16 cellular contexts compared by ENCODE assay signal in genomic region chr1:229947968-229948367, GRCh38.
"Had no signal": no experiment of that assay in that cellular context is flagged by ENCODE, and none has a peak within 500 bp of the region (broad histone marks: within the 10 kb centered on the region; RNA-seq: fewer than 3 reads in every experiment).

No MANE protein-coding gene starts in this region.

- H3K4me3 ChIP-seq: heart left ventricle, sigmoid colon, suprapubic skin had no signal

- H3K36me3 ChIP-seq: heart left ventricle, sigmoid colon, suprapubic skin had no signal

- H3K4me3 Mint-ChIP-seq: activated naive CD4-positive, alpha-beta T cell treated with anti-CD3 and anti-CD28 coated beads, Interleukin-2, amount 10 ng/mL, durations not matched to agents 7 days and 5 days; brain; nephron had no signal

- FAIRE-seq: endometrium, frontal cortex, islet of Langerhans had no signal

- H3K36me3 Mint-ChIP-seq: activated naive CD4-positive, alpha-beta T cell treated with anti-CD3 and anti-CD28 coated beads, Interleukin-2, amount 10 ng/mL, durations not matched to agents 7 days and 5 days; brain had no signal

- H3K4me1 Mint-ChIP-seq: activated naive CD4-positive, alpha-beta T cell treated with anti-CD3 and anti-CD28 coated beads, Interleukin-2, amount 10 ng/mL, durations not matched to agents 7 days and 5 days had no signal

- H3K9me3 ChIP-seq: heart left ventricle, sigmoid colon, suprapubic skin had no signal

- H3K27ac Mint-ChIP-seq: activated naive CD4-positive, alpha-beta T cell treated with anti-CD3 and anti-CD28 coated beads, Interleukin-2, amount 10 ng/mL, durations not matched to agents 7 days and 5 days; activated T-helper 2 cell treated with anti-CD3 and anti-CD28 coated beads, Interferon-gamma antibody, Interleukin-2, Interleukin-4, amounts not matched to agents 10 μg/mL and 5 μg/mL and 100 μg/mL, durations not matched to agents 14 hours and 24 hours and 36 hours; brain; nephron had no signal

- ATAC-seq: heart left ventricle; left lobe of liver; stimulated activated naive CD8-positive, alpha-beta T cell treated with anti-CD3 and anti-CD28 coated beads, Interleukin-15, Interleukin-2, amounts not matched to agents 100 U/mL and 50 U/mL, for 24 hours had no signal

- DNase-seq: activated CD4-positive, alpha-beta T cell treated with anti-CD3 and anti-CD28 coated beads, Interleukin-2, amount 50 U/mL, for 1 hour; activated naive CD4-positive, alpha-beta T cell treated with anti-CD3 and anti-CD28 coated beads, Interleukin-2, amount 10 ng/mL, durations not matched to agents 7 days and 5 days; activated T-cell treated with anti-CD3 and anti-CD28 coated beads for 4 hours; heart left ventricle; mesenchymal stem cell; sigmoid colon; stimulated activated CD4-positive, alpha-beta T cell treated with anti-CD3 and anti-CD28 coated beads, Interleukin-2, amount 100 ng/mL, for 48 hours; stimulated activated naive CD8-positive, alpha-beta T cell treated with anti-CD3 and anti-CD28 coated beads, Interleukin-15, Interleukin-2, amounts not matched to agents 100 U/mL and 50 U/mL, for 24 hours had no signal

- H3K27me3 ChIP-seq: heart left ventricle, sigmoid colon had no signal

- H3K27ac ChIP-seq: heart left ventricle, sigmoid colon, suprapubic skin had no signal

- H3K4me1 ChIP-seq: heart left ventricle, sigmoid colon had no signal

- H3K9me3 Mint-ChIP-seq: activated naive CD4-positive, alpha-beta T cell treated with anti-CD3 and anti-CD28 coated beads, Interleukin-2, amount 10 ng/mL, durations not matched to agents 7 days and 5 days; activated T-helper 2 cell treated with anti-CD3 and anti-CD28 coated beads, Interferon-gamma antibody, Interleukin-2, Interleukin-4, amounts not matched to agents 10 μg/mL and 5 μg/mL and 100 μg/mL, durations not matched to agents 14 hours and 24 hours and 36 hours; nephron had no signal
